In the genomic region with DNA sequence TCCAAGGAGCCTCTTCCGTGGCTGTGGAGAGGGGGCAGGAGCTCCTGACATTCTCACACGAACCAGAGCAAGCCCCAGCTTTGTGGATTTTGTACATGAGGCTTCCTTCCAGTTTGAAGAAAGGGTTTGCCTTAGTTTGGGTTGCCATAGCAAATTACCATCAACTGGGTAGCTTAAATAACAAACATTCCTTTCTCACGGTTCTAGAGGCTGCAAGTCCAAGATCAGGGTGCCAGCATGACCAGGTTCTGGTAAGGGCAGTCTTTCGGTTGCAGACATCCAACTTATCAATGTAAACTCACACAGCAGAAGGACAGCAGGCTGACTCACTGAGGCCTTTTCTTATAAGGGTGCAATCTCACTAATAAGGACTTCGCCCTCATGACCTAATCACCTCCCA, we compare ENCODE assay signal across 1 cellular context.
TF ChIP-seq lines count a peak whose summit lies in the region.

No MANE protein-coding gene starts in this region.

TF ChIP-seq in SK-N-SH treated with all-trans-retinoic acid at 6 μM for 48 hours, 23 proteins besides CTCF, POLR2A, EP300 and RAD21 (continued from another document):
- TF ChIP-seq, protein P1, sequence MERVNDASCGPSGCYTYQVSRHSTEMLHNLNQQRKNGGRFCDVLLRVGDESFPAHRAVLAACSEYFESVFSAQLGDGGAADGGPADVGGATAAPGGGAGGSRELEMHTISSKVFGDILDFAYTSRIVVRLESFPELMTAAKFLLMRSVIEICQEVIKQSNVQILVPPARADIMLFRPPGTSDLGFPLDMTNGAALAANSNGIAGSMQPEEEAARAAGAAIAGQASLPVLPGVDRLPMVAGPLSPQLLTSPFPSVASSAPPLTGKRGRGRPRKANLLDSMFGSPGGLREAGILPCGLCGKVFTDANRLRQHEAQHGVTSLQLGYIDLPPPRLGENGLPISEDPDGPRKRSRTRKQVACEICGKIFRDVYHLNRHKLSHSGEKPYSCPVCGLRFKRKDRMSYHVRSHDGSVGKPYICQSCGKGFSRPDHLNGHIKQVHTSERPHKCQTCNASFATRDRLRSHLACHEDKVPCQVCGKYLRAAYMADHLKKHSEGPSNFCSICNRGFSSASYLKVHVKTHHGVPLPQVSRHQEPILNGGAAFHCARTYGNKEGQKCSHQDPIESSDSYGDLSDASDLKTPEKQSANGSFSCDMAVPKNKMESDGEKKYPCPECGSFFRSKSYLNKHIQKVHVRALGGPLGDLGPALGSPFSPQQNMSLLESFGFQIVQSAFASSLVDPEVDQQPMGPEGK (CRISPR knock-in tag; IDR thresholded peaks at IDR 0.05; ENCODE audit: borderline replicate concordance) = no peak
- TF ChIP-seq ZNF8 (CRISPR knock-in tag; IDR thresholded peaks at IDR 0.05) (no peak), ZC3H10 (CRISPR knock-in tag; IDR thresholded peaks at IDR 0.05) (no peak), GLIS3 (CRISPR knock-in tag; IDR thresholded peaks at IDR 0.05) (no peak), ARNTL (CRISPR knock-in tag; IDR thresholded peaks at IDR 0.05; ENCODE audit: borderline replicate concordance, low read depth) (no peak)
- TF ChIP-seq, protein P2, sequence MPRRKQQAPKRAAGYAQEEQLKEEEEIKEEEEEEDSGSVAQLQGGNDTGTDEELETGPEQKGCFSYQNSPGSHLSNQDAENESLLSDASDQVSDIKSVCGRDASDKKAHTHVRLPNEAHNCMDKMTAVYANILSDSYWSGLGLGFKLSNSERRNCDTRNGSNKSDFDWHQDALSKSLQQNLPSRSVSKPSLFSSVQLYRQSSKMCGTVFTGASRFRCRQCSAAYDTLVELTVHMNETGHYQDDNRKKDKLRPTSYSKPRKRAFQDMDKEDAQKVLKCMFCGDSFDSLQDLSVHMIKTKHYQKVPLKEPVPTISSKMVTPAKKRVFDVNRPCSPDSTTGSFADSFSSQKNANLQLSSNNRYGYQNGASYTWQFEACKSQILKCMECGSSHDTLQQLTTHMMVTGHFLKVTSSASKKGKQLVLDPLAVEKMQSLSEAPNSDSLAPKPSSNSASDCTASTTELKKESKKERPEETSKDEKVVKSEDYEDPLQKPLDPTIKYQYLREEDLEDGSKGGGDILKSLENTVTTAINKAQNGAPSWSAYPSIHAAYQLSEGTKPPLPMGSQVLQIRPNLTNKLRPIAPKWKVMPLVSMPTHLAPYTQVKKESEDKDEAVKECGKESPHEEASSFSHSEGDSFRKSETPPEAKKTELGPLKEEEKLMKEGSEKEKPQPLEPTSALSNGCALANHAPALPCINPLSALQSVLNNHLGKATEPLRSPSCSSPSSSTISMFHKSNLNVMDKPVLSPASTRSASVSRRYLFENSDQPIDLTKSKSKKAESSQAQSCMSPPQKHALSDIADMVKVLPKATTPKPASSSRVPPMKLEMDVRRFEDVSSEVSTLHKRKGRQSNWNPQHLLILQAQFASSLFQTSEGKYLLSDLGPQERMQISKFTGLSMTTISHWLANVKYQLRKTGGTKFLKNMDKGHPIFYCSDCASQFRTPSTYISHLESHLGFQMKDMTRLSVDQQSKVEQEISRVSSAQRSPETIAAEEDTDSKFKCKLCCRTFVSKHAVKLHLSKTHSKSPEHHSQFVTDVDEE (CRISPR knock-in tag; IDR thresholded peaks at IDR 0.05) = no peak
